Comparison of ENCODE assay signal across 12 cellular contexts in the genomic region with DNA sequence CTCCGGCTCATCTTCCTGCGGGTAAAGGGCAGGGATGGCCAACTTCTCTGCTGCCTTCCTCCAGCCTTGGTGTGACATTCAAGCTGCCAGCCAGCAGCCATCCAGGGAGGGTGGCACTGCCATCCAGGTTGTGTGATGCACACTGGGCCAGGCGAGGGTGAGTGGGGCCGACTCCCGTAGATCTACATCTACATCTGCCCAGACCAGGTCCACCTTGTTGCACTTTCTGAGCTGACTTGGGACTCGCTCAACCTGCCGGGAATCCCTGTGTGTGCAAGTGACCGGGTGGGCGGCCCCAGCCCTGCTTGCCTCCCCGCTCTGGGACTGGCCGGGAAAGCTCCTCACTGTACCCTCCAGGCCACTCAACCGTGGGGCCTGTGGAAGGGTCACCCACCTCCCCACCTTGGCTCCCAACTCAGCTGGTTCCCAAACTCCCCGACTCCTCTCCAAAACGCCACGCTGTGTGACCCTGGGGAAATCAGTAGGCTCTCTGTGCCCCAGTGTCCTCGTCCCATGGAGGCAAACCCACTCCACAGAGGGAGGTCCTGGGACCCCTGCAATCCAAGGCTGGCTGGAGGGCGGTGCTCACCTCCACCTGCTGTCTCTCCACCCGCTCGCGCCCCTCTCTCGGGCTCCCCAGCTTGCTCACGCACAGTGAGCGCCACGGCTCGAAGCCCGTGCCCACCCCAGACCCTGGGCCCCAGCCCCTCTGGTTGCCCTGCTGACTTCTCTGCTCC.
"Had no signal": no experiment of that assay in that cellular context is flagged by ENCODE, and none has a peak within 500 bp of the region (broad histone marks: within the 10 kb centered on the region; RNA-seq: fewer than 3 reads in every experiment).

No MANE protein-coding gene starts in this region.

- DNase-seq: activated CD4-positive, alpha-beta T cell treated with anti-CD3 and anti-CD28 coated beads, Interleukin-2, amount 50 U/mL, for 4 hours; activated T-cell treated with anti-CD3 and anti-CD28 coated beads, Interleukin-2, amount 50 U/mL, for 1 hour; esophagus squamous epithelium; foreskin keratinocyte; stimulated activated CD4-positive, alpha-beta T cell treated with anti-CD3 and anti-CD28 coated beads, Interleukin-4, amount 100 ng/mL, for 1 hour; stimulated activated CD8-positive, alpha-beta memory T cell treated with anti-CD3 and anti-CD28 coated beads, Interleukin-4, amount 100 ng/mL, for 48 hours; stimulated activated naive CD8-positive, alpha-beta T cell treated with anti-CD3 and anti-CD28 coated beads, Interleukin-15, Interleukin-2, amounts not matched to agents 100 U/mL and 50 U/mL, for 24 hours; upper lobe of right lung had no signal

- H3K36me3 ChIP-seq: right lobe of liver, upper lobe of right lung had no signal

- H3K27me3 ChIP-seq: foreskin keratinocyte, right lobe of liver, upper lobe of right lung had no signal

- ATAC-seq: activated CD4-positive, CD25-positive, alpha-beta regulatory T cell treated with anti-CD3 and anti-CD28 coated beads, Interleukin-2, amount 50 U/mL, for 24 hours; foreskin keratinocyte; mucosa of descending colon; naive thymus-derived CD8-positive, alpha-beta T cell; stimulated activated naive CD8-positive, alpha-beta T cell treated with anti-CD3 and anti-CD28 coated beads, Interleukin-15, Interleukin-2, amounts not matched to agents 100 U/mL and 50 U/mL, for 24 hours had no signal

- H3K9me3 ChIP-seq: esophagus squamous epithelium, mucosa of descending colon, right lobe of liver, upper lobe of right lung had no signal

- H3K4me3 ChIP-seq: esophagus squamous epithelium, mucosa of descending colon, right lobe of liver, upper lobe of right lung had no signal

- H3K4me1 ChIP-seq: foreskin keratinocyte, right lobe of liver, upper lobe of right lung had no signal

- H3K27ac ChIP-seq: foreskin keratinocyte, right lobe of liver had no signal
